Comparison of ENCODE assay signal across 17 cellular contexts in the genomic region with DNA sequence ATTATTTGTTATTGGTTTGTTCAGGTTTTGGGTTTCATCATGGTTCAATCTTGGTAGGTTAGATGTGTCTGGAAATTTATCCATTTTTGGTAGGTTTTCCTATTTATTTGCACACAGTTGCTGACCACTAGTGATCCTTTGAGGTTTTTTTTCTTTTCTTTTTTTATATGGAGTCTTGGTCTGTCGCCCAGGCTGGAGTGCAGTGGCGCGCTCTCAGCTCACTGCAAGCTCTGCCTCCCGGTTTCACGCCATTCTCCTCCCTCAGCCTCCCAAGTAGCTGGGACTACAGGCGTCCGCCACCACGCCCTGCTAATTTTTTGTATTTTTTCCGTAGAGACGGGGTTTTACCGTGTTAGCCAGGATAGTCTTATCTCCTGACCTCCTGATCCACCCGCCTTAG. TPM values are rescaled to one million over a fixed set of nuclear protein-coding genes. Genes with fewer than 3 reads are reported as not detected.
"Had no signal": no experiment of that assay in that cellular context is flagged by ENCODE, and none has a peak within 500 bp of the region (broad histone marks: within the 10 kb centered on the region; RNA-seq: fewer than 3 reads in every experiment).

No MANE protein-coding gene starts in this region.

RNA-seq across cellular contexts. Expression of a gene that starts 20.1 kb away (rescaled TPM):
- total RNA-seq: kidney, kidney epithelial cell, left colon, left ventricle myocardium superior, lower leg skin, lung microvascular endothelial cell, mammary epithelial cell, mesenteric fat pad, mesothelial cell of epicardium, mononuclear cell, mucosa of gallbladder, myocyte had no signal
- polyA plus RNA-seq: hepatocyte, keratinocyte, lung, mammary epithelial cell had no signal

RNA-seq across cellular contexts. Expression of a gene that starts 32.0 kb away (rescaled TPM):
- total RNA-seq: hepatocyte, kidney, kidney epithelial cell, lower lobe of right lung, lung microvascular endothelial cell, mammary epithelial cell, mesenteric fat pad, mononuclear cell, mucosa of descending colon, myocyte had no signal
- polyA plus RNA-seq: hepatocyte, keratinocyte, mammary epithelial cell had no signal
